ENCODE assay signal across 21 cellular contexts in genomic region chr10:126956712-126957108, GRCh38.
"Had no signal": no experiment of that assay in that cellular context is flagged by ENCODE, and none has a peak within 500 bp of the region (broad histone marks: within the 10 kb centered on the region; RNA-seq: fewer than 3 reads in every experiment).

No MANE protein-coding gene starts in this region.

- H3K27me3 ChIP-seq: colonic mucosa, foreskin keratinocyte, hepatocyte, ovary, right atrium auricular region, stomach, thyroid gland, upper lobe of left lung, uterus had no signal

- DNase-seq: colonic mucosa; dermis blood vessel endothelial cell; effector CD4-positive, alpha-beta T cell; endodermal cell; erythroblast; foreskin keratinocyte; kidney glomerular epithelial cell; natural killer cell; ovary; small intestine; stimulated activated CD4-positive, alpha-beta T cell treated with anti-CD3 and anti-CD28 coated beads, Interleukin-12 subunit alpha, Interleukin-12 subunit beta, amount 100 ng/mL, for 4 hours; stimulated activated naive CD4-positive, alpha-beta T cell; stomach; thyroid gland; upper lobe of left lung; uterus had no signal

- H3K36me3 Mint-ChIP-seq: natural killer cell had no signal

- H3K4me1 ChIP-seq: colonic mucosa, foreskin keratinocyte, right atrium auricular region, thyroid gland, upper lobe of left lung, uterus had no signal

- H3K36me3 ChIP-seq: colonic mucosa, ovary, right atrium auricular region, stomach, thyroid gland, upper lobe of left lung, uterus had no signal

- H3K4me1 Mint-ChIP-seq: mesothelial cell of epicardium had no signal

- H3K9me3 Mint-ChIP-seq: endodermal cell, mesothelial cell of epicardium, natural killer cell, neural crest cell had no signal

- H3K9me3 ChIP-seq: colonic mucosa, ovary, right atrium auricular region, thyroid gland, upper lobe of left lung, uterus had no signal

- H3K27ac Mint-ChIP-seq: mesothelial cell of epicardium, natural killer cell had no signal

- ATAC-seq: natural killer cell had no signal

- H3K4me3 ChIP-seq: colonic mucosa, hepatocyte, ovary, right atrium auricular region, stomach, thyroid gland, upper lobe of left lung, uterus had no signal

- H2AFZ ChIP-seq: hepatocyte had no signal

- H3K4me3 Mint-ChIP-seq: endodermal cell, mesothelial cell of epicardium, natural killer cell, neural crest cell had no signal

- H3K4me2 ChIP-seq: hepatocyte had no signal

- FAIRE-seq: endothelial cell of umbilical vein, small intestine had no signal

- H3K27ac ChIP-seq: colonic mucosa, hepatocyte, ovary, right atrium auricular region, stomach, thyroid gland, upper lobe of left lung, uterus had no signal
